Comparison of ENCODE assay signal across 17 cellular contexts in the genomic region with DNA sequence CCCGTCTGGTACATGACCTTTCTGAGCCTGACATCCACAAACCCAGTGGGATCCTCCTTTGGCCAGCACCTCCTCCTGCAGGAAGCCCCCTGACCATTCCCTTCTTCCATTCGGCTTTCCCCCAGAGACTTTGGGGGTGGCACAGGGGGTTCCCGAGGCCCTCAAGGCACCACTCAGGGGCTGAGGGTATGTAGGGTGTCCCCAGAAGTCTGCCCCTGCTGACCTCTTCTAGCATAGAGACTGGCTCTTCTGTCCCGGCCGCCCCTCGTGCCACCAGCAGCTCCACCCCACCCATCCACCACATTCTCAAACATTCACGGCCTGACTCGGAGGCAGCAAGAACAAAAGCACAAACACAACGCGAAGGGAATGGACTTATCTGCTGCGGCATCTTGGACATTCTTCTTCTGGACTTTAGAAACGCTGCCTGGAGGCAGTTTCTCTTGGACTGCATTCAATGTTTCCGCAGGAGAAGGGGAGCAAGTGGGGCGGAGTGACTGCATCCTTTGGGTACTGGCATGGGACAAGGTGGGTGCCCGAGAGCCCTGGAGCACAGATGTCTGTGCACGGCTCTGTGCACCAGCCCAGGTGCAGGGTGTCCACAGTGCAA. TPM values are rescaled to one million over a fixed set of nuclear protein-coding genes. Genes with fewer than 3 reads are reported as not detected.
DNase-seq lines count a peak whose midpoint lies in the region; ATAC-seq and TF ChIP-seq lines count a peak whose summit lies in the region.
"Had no signal": no experiment of that assay in that cellular context is flagged by ENCODE, and none has a peak within 500 bp of the region (broad histone marks: within the 10 kb centered on the region; RNA-seq: fewer than 3 reads in every experiment).

No MANE protein-coding gene starts in this region.

- no peaks in the 10 kb centered on the region for H3K9me3 Mint-ChIP-seq in activated T-cell treated with anti-CD3 and anti-CD28 coated beads, Interleukin-2, amount 50 U/mL, for 4 hours
- no peaks in the 10 kb centered on the region for H3K9me3 Mint-ChIP-seq in endodermal cell
- no peaks in the 10 kb centered on the region for H3K9me3 Mint-ChIP-seq in progenitor cell of endocrine pancreas (ENCODE audit: low read depth)
- H3K9me3 Mint-ChIP-seq: activated naive CD4-positive, alpha-beta T cell treated with anti-CD3 and anti-CD28 coated beads, Interleukin-2, amount 50 U/mL, for 72 hours; CD8-positive, alpha-beta memory T cell; effector memory CD8-positive, alpha-beta T cell had no signal

- H3K4me1 ChIP-seq in Peyer's patch = no peaks in the 10 kb centered on the region
- H3K4me1 ChIP-seq in endodermal cell (ENCODE audit: control insufficient read depth, insufficient read depth, low read length) = no peaks in the 10 kb centered on the region
- H3K4me1 ChIP-seq in stomach = no peaks in the 10 kb centered on the region

- peaks cover 8% of the 10 kb centered on the region for H3K4me1 Mint-ChIP-seq in activated T-cell treated with anti-CD3 and anti-CD28 coated beads, Interleukin-2, amount 50 U/mL, for 4 hours (ENCODE audit: low read depth)
- H3K4me1 Mint-ChIP-seq in endodermal cell (peaks cover 8% of the 10 kb centered on the region), progenitor cell of endocrine pancreas (ENCODE audit: low read depth) (peaks cover 1% of the 10 kb centered on the region)

- 90 to 92% methylated on average over 10 to 16 of the region's 16 CpGs for WGBS in endodermal cell (ENCODE audit: insufficient coverage in 1 of 2, insufficient read length in 1 of 2), 2 experiments
- 50 to 61% (median 59%) methylated on average over 14 to 16 of the region's 16 CpGs for WGBS in stomach, 5 donors

- no peak overlapping the region for H3K9ac ChIP-seq in endodermal cell (ENCODE audit: extremely low read depth, low read length, poor library complexity, severe bottlenecking)

- H3K27ac ChIP-seq in Peyer's patch = no peak overlapping the region
- H3K27ac ChIP-seq in endodermal cell (ENCODE audit: low read depth, low read length) = no peak overlapping the region
- no peak overlapping the region for H3K27ac ChIP-seq in stomach
- H3K27ac ChIP-seq: PC-9 had no signal

- TF ChIP-seq CTCF in Peyer's patch (IDR thresholded peaks at IDR 0.05) (no peak), endodermal cell (conservative IDR thresholded peaks at IDR 0.05) (no peak), progenitor cell of endocrine pancreas (IDR thresholded peaks at IDR 0.05; ENCODE audit: unreplicated experiment) (no peak), stomach (IDR thresholded peaks at IDR 0.05) (no peak)

- TF ChIP-seq POLR2A in Peyer's patch (IDR thresholded peaks at IDR 0.05) (no peak), stomach (IDR thresholded peaks at IDR 0.05) (no peak)

- H3K36me3 ChIP-seq in Peyer's patch (no peaks in the 10 kb centered on the region), endodermal cell (ENCODE audit: control insufficient read depth, insufficient read depth, low read length) (no peaks in the 10 kb centered on the region), stomach (no peaks in the 10 kb centered on the region)

- no peak overlapping the region for H3K4me3 Mint-ChIP-seq in activated T-cell treated with anti-CD3 and anti-CD28 coated beads, Interleukin-2, amount 50 U/mL, for 4 hours
- no peak overlapping the region for H3K4me3 Mint-ChIP-seq in endodermal cell
- H3K4me3 Mint-ChIP-seq in progenitor cell of endocrine pancreas (ENCODE audit: low read depth) = no peak overlapping the region
- H3K4me3 Mint-ChIP-seq: CD8-positive, alpha-beta memory T cell; effector memory CD8-positive, alpha-beta T cell had no signal

- peak; percentile 11 to 14 for DNase-seq in activated T-cell treated with anti-CD3 and anti-CD28 coated beads, Interleukin-2, amount 50 U/mL, for 48 hours
- no peak for DNase-seq in activated T-cell treated with anti-CD3 and anti-CD28 coated beads, Interleukin-2, amount 50 U/mL, for 4 hours
- DNase-seq in Peyer's patch = peak in 2 of 3 donors; percentile 6 to 31
- DNase-seq in endodermal cell = peak; percentile 42
- peak; percentile 4 for DNase-seq in progenitor cell of endocrine pancreas (ENCODE audit: low spot score, unreplicated experiment)
- no peak for DNase-seq in stomach
- no peak for DNase-seq in NCI-H1048 (lab: John Stamatoyannopoulos, UW)
- DNase-seq: central memory CD4-positive, alpha-beta T cell; DND-41; effector memory CD8-positive, alpha-beta T cell; MM.1S; NCI-H2081 treated with DMSO at 0.1 percent for 48 hours; NCI-H526 treated with DMSO at 0.1 percent for 48 hours had no signal

- no peak overlapping the region for H3K27ac Mint-ChIP-seq in endodermal cell
- no peak overlapping the region for H3K27ac Mint-ChIP-seq in progenitor cell of endocrine pancreas
- H3K27ac Mint-ChIP-seq: activated naive CD4-positive, alpha-beta T cell treated with anti-CD3 and anti-CD28 coated beads, Interleukin-2, amount 50 U/mL, for 72 hours; CD8-positive, alpha-beta memory T cell had no signal

- H3K4me3 ChIP-seq in Peyer's patch = no peak overlapping the region
- H3K4me3 ChIP-seq in endodermal cell (ENCODE audit: low read length) = no peak overlapping the region
- H3K4me3 ChIP-seq in stomach = no peak overlapping the region
- H3K4me3 ChIP-seq: PC-9 had no signal

- intact Hi-C loops in stomach (cut with DNase I; ENCODE audit: low total_unique reads) = no loop called here

- TF ChIP-seq EP300 in stomach (IDR thresholded peaks at IDR 0.05) = no peak

- no peaks in the 10 kb centered on the region for H3K36me3 Mint-ChIP-seq in activated T-cell treated with anti-CD3 and anti-CD28 coated beads, Interleukin-2, amount 50 U/mL, for 4 hours (ENCODE audit: insufficient read depth)
- H3K36me3 Mint-ChIP-seq in endodermal cell (ENCODE audit: low read depth) (no peaks in the 10 kb centered on the region), progenitor cell of endocrine pancreas (ENCODE audit: insufficient read depth) (no peaks in the 10 kb centered on the region)
- H3K36me3 Mint-ChIP-seq: activated naive CD4-positive, alpha-beta T cell treated with anti-CD3 and anti-CD28 coated beads, Interleukin-2, amount 50 U/mL, for 72 hours; CD8-positive, alpha-beta memory T cell had no signal

- ATAC-seq in activated T-cell treated with anti-CD3 and anti-CD28 coated beads, Interleukin-2, amount 50 U/mL, for 4 hours = no peak
- no peak for ATAC-seq in HG03139 (IDR thresholded peaks at IDR 0.05; ENCODE audit: unreplicated experiment)
- ATAC-seq: activated naive CD4-positive, alpha-beta T cell treated with anti-CD3 and anti-CD28 coated beads, Interleukin-2, amount 50 U/mL, for 72 hours; effector memory CD8-positive, alpha-beta T cell had no signal

- H3K9me3 ChIP-seq in Peyer's patch (no peaks in the 10 kb centered on the region), endodermal cell (ENCODE audit: control insufficient read depth, low read length) (no peaks in the 10 kb centered on the region), stomach (no peaks in the 10 kb centered on the region)

- no peaks in the 10 kb centered on the region for H3K27me3 Mint-ChIP-seq in activated T-cell treated with anti-CD3 and anti-CD28 coated beads, Interleukin-2, amount 50 U/mL, for 4 hours (ENCODE audit: low read depth)
- H3K27me3 Mint-ChIP-seq in endodermal cell (ENCODE audit: insufficient read depth) (peaks cover 4% of the 10 kb centered on the region), progenitor cell of endocrine pancreas (peaks cover 4% of the 10 kb centered on the region)
- H3K27me3 Mint-ChIP-seq: effector memory CD8-positive, alpha-beta T cell had no signal

- H3K27me3 ChIP-seq in Peyer's patch (no peaks in the 10 kb centered on the region), endodermal cell (ENCODE audit: control insufficient read depth, insufficient read depth, low read length, poor library complexity, severe bottlenecking) (no peaks in the 10 kb centered on the region), stomach (no peaks in the 10 kb centered on the region)

RNA-seq across cellular contexts. Expression of a gene that starts 53.9 kb away (rescaled TPM):
- under 1 TPM; 0.05 to 0.08 (median 0.05) TPM for total RNA-seq in activated T-cell treated with anti-CD3 and anti-CD28 coated beads, Interleukin-2, amount 50 U/mL, for 4 hours
- total RNA-seq in Peyer's patch = 1 to 10 TPM in 3 of 4 donors, under 1 TPM in 1; 0.83 to 3.5 (median 2.6) TPM
- total RNA-seq in endodermal cell = 1 to 10 TPM; 1.2 to 1.7 TPM
- polyA plus RNA-seq in endodermal cell (2013, experiment 1 of 2) = 4.7 TPM
- polyA plus RNA-seq in endodermal cell (2013, experiment 2 of 2) = 5.5 TPM
- total RNA-seq in progenitor cell of endocrine pancreas = 1.2 TPM in 2 replicates
- total RNA-seq in stomach = 10 to 100 TPM in 1 of 5 donors, 1 to 10 TPM in 4; 1.7 to 22.2 (median 4.3) TPM
- polyA plus RNA-seq in stomach = 1 to 10 TPM; 1.1 to 2.0 (median 1.1) TPM
- total RNA-seq: activated naive CD4-positive, alpha-beta T cell treated with anti-CD3 and anti-CD28 coated beads, Interleukin-2, amount 50 U/mL, for 72 hours had no signal
- polyA plus RNA-seq: CD8-positive, alpha-beta memory T cell had no signal

Comparison
In these comparisons a context has a peak if more than half of its experiments do, and no peak if none do; other contexts are left out.
1. DNase-seq: peak in activated T-cell treated with anti-CD3 and anti-CD28 coated beads, Interleukin-2, amount 50 U/mL, for 48 hours (2 of 2), Peyer's patch (2 of 3), endodermal cell (single experiment) and progenitor cell of endocrine pancreas (single experiment); none in activated T-cell treated with anti-CD3 and anti-CD28 coated beads, Interleukin-2, amount 50 U/mL, for 4 hours (single experiment), stomach (single experiment) and NCI-H1048 (single experiment).